ENCODE assay signal across 19 cellular contexts in the genomic region with DNA sequence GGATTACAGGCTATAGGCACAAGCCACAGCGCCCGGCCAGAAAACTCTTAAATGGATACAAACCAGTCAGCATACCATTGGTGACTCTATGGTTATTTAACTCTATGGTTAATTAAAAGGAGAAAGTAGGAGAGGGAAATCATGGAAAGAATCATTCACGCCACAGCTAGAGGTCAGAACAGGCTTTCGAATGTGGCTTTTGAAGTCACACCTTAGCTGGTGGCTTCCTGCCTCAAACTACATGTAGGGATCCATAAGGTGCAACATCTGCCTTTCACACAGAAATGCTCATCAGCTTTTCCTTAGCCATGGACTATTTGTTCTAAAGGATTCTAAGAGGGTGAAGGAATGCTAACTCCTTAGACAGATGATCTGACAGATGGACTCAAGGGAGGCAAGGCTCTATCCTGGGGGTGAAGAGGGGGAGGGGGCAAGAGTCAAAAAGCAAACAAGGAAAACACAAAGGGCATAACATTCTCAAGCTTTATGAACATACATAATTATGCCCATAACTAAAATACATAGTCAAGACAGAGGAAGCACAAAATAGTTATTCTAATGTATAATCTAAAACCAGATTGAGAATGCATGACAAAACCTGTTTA.
DNase-seq lines count a peak whose midpoint lies in the region; ATAC-seq and TF ChIP-seq lines count a peak whose summit lies in the region.
"Had no signal": no experiment of that assay in that cellular context is flagged by ENCODE, and none has a peak within 500 bp of the region (broad histone marks: within the 10 kb centered on the region; RNA-seq: fewer than 3 reads in every experiment).

No MANE protein-coding gene starts in this region.

- H3K36me3 ChIP-seq in right atrium auricular region (no peaks in the 10 kb centered on the region), mesenchymal stem cell (ENCODE audit: control insufficient read depth in 1 of 2, insufficient read depth in 2 of 2, low read depth in 1 of 2, low read length in 2 of 2) (no peaks in the 10 kb centered on the region), esophagus muscularis mucosa (no peaks in the 10 kb centered on the region)
- H3K36me3 ChIP-seq: BLaER1 treated with 17β-estradiol and CSF1 and Interleukin-3, amounts not matched to agents 10 nM and 100 nM; prostate gland; SJSA1 had no signal

- no peak for DNase-seq in right atrium auricular region (ENCODE audit: low spot score)
- no peak for DNase-seq in left ventricle myocardium superior
- DNase-seq in RWPE1 (ENCODE audit: low spot score) = no peak
- no peak for DNase-seq in mesenchymal stem cell
- no peak for DNase-seq in activated CD8-positive, alpha-beta memory T cell treated with anti-CD3 and anti-CD28 coated beads for 24 hours
- no peak for DNase-seq in GM20000 (ENCODE audit: low spot score)
- no peak for DNase-seq in esophagus muscularis mucosa (ENCODE audit: extremely low spot score)
- DNase-seq: ACHN; activated CD4-positive, alpha-beta T cell treated with anti-CD3 and anti-CD28 coated beads, Interleukin-2, amount 50 U/mL, for 4 hours; activated CD8-positive, alpha-beta memory T cell treated with anti-CD3 and anti-CD28 coated beads, Interleukin-2, amount 50 U/mL, for 48 hours; activated naive CD8-positive, alpha-beta T cell treated with anti-CD3 and anti-CD28 coated beads, Interleukin-2, amount 10 ng/mL, durations not matched to agents 7 days and 5 days; NCI-H1092 treated with DMSO at 0.1 percent for 48 hours; NCI-H2029 had no signal

- peaks cover 8% of the 10 kb centered on the region for H3K79me1 ChIP-seq in mesenchymal stem cell (replicated peaks; ENCODE audit: low read length, poor library complexity, severe bottlenecking)

- H3K9me3 ChIP-seq in right atrium auricular region (no peaks in the 10 kb centered on the region), mesenchymal stem cell (ENCODE audit: control insufficient read depth, low read length) (no peaks in the 10 kb centered on the region), esophagus muscularis mucosa (no peaks in the 10 kb centered on the region)
- H3K9me3 ChIP-seq: BLaER1 treated with 17β-estradiol and CSF1 and Interleukin-3, amounts not matched to agents 10 nM and 100 nM; prostate gland; SJSA1 had no signal

- no peak overlapping the region for H3K14ac ChIP-seq in mesenchymal stem cell (ENCODE audit: low read length in 2 of 2)

- no peak overlapping the region for H2AFZ ChIP-seq in mesenchymal stem cell (ENCODE audit: low read depth, low read length)

- no peak overlapping the region for H4K8ac ChIP-seq in mesenchymal stem cell (ENCODE audit: low read length)

- H3K9ac ChIP-seq in mesenchymal stem cell (ENCODE audit: low read length) = no peak overlapping the region
- H3K9ac ChIP-seq: BLaER1 treated with 17β-estradiol and CSF1 and Interleukin-3, amounts not matched to agents 10 nM and 100 nM had no signal

- peak overlapping the region; percentile 90 for H2AK5ac ChIP-seq in mesenchymal stem cell (ENCODE audit: low read length, severe bottlenecking)

- H4K91ac ChIP-seq in mesenchymal stem cell (ENCODE audit: low read length) = no peak overlapping the region

- H3K4me1 ChIP-seq in right atrium auricular region = peaks cover 0 to 32% of the 10 kb centered on the region in 2 donors
- H3K4me1 ChIP-seq in mesenchymal stem cell (ENCODE audit: control insufficient read depth, insufficient read depth, low read depth, low read length) = peaks cover 14% of the 10 kb centered on the region
- H3K4me1 ChIP-seq in esophagus muscularis mucosa = peaks cover 14 to 32% (median 27%) of the 10 kb centered on the region in 4 donors
- H3K4me1 ChIP-seq: prostate gland had no signal

- no peak for TF ChIP-seq CTCF in right atrium auricular region (IDR thresholded peaks at IDR 0.05)
- no peak for TF ChIP-seq CTCF in RWPE1 (conservative IDR thresholded peaks at IDR 0.05; ENCODE audit: low read depth)
- no peak for TF ChIP-seq CTCF in GM20000 (IDR thresholded peaks at IDR 0.05; ENCODE audit: extremely low read depth, missing control alignments)
- TF ChIP-seq CTCF in esophagus muscularis mucosa (IDR thresholded peaks at IDR 0.05) = no peak

- no peak overlapping the region for H2BK12ac ChIP-seq in mesenchymal stem cell (ENCODE audit: low read length in 2 of 2)

- no peak overlapping the region for H2BK15ac ChIP-seq in mesenchymal stem cell (ENCODE audit: low read depth, poor library complexity, severe bottlenecking)

- POLR2A ChIA-PET in RWPE1 (lab: Yijun Ruan, JAX; ENCODE audit: low non-redundant PET) = no interaction called here

- H3K18ac ChIP-seq in mesenchymal stem cell (ENCODE audit: low read depth in 1 of 2, low read length in 2 of 2) = no peak overlapping the region

- H3K4me2 ChIP-seq in mesenchymal stem cell (ENCODE audit: low read length, poor library complexity, severe bottlenecking) = no peak overlapping the region

- no peak overlapping the region for H3K23ac ChIP-seq in mesenchymal stem cell (ENCODE audit: low read length in 2 of 2)

- H2BK120ac ChIP-seq in mesenchymal stem cell (ENCODE audit: low read depth, low read length) = no peak overlapping the region

- TF ChIP-seq EP300 in esophagus muscularis mucosa (IDR thresholded peaks at IDR 0.05) = no peak

- no peak overlapping the region for H3K4ac ChIP-seq in mesenchymal stem cell (ENCODE audit: low read depth in 1 of 2, low read length in 2 of 2)

- H3K27me3 ChIP-seq in right atrium auricular region (no peaks in the 10 kb centered on the region), mesenchymal stem cell (ENCODE audit: control insufficient read depth in 1 of 2, insufficient read depth in 1 of 2, low read length in 2 of 2) (no peaks in the 10 kb centered on the region), esophagus muscularis mucosa (no peaks in the 10 kb centered on the region)
- H3K27me3 ChIP-seq: BLaER1 treated with 17β-estradiol and CSF1 and Interleukin-3, amounts not matched to agents 10 nM and 100 nM; SJSA1 had no signal

- intact Hi-C loops in left ventricle myocardium superior (cut with micrococcal nuclease) = no loop called here
- intact Hi-C loops in esophagus muscularis mucosa (cut with DNase I) = no loop called here

- CTCF ChIA-PET in RWPE1 (lab: Yijun Ruan, JAX) = interaction anchor here (0.6 to 1.1 kb wide), 3 partner anchors 23 to 180 kb away, joined by 3 to 4 read pairs (median 3); no protein-coding TSS in a partner anchor

- H2BK5ac ChIP-seq in mesenchymal stem cell (ENCODE audit: low read depth, low read length, poor library complexity, severe bottlenecking) = no peak overlapping the region

- TF ChIP-seq POLR2A in esophagus muscularis mucosa (IDR thresholded peaks at IDR 0.05; ENCODE audit: low read depth) = no peak

- 91% methylated on average over 2 of the region's 4 CpGs for WGBS in mesenchymal stem cell
- WGBS in esophagus muscularis mucosa = 98% methylated on average over 4 of the region's 4 CpGs

- H3K27ac ChIP-seq in right atrium auricular region = peak overlapping the region; percentile 3 to 62
- H3K27ac ChIP-seq in RWPE1 = peak overlapping the region; percentile 32
- no peak overlapping the region for H3K27ac ChIP-seq in mesenchymal stem cell (ENCODE audit: low read length, poor library complexity, severe bottlenecking)
- no peak overlapping the region for H3K27ac ChIP-seq in esophagus muscularis mucosa (replicated peaks in 1 of 4)
- H3K27ac ChIP-seq: BLaER1 treated with 17β-estradiol and CSF1 and Interleukin-3, amounts not matched to agents 10 nM and 100 nM; prostate gland; SJSA1; VCaP had no signal

- H3K4me3 ChIP-seq in right atrium auricular region = no peak overlapping the region
- H3K4me3 ChIP-seq in mesenchymal stem cell (ENCODE audit: insufficient read depth in 1 of 2, low read depth in 1 of 2, low read length in 2 of 2) = no peak overlapping the region
- no peak overlapping the region for H3K4me3 ChIP-seq in esophagus muscularis mucosa
- H3K4me3 ChIP-seq: BLaER1 treated with 17β-estradiol and CSF1 and Interleukin-3, amounts not matched to agents 10 nM and 100 nM; prostate gland; SJSA1 had no signal

- ATAC-seq in left ventricle myocardium superior = no peak
- no peak for ATAC-seq in HG03135 (IDR thresholded peaks at IDR 0.05; ENCODE audit: unreplicated experiment)
- ATAC-seq: Panc1 had no signal

Comparison
In these comparisons a context has a peak if more than half of its experiments do, and no peak if none do; other contexts are left out.
1. H3K27ac ChIP-seq: peak in right atrium auricular region (2 of 2) and RWPE1 (single experiment); none in mesenchymal stem cell (single experiment) and esophagus muscularis mucosa (0 of 4).